ENCODE assay signal across 21 cellular contexts in the genomic region with DNA sequence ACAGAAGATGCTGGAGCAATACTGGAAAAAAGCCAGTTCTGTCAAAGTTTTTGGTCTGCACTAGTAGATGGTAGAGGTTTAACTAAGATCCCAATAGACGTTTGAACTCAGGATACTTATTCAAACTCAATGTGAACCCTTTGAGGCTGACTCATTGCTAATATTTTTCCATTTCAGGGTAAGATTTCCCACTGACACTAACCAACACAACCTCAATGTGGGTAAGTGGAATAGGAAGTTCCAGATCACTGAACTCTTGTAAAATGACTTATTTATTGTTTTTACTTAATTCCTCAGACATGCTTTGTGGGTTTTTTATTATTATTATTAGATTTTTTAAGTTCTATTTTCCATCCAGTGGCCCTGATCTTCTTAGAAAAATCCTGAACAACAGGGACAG.
"Had no signal": no experiment of that assay in that cellular context is flagged by ENCODE, and none has a peak within 500 bp of the region (broad histone marks: within the 10 kb centered on the region; RNA-seq: fewer than 3 reads in every experiment).

No MANE protein-coding gene starts in this region.

- H3K4me3 Mint-ChIP-seq: activated CD8-positive, alpha-beta T cell treated with anti-CD3 and anti-CD28 coated beads, Interleukin-2, amount 10 ng/mL, durations not matched to agents 7 days and 5 days; activated naive CD4-positive, alpha-beta T cell treated with anti-CD3 and anti-CD28 coated beads, Interleukin-2, amount 50 U/mL, for 24 hours; activated T-helper 1 cell treated with anti-CD3 and anti-CD28 coated beads, Interleukin-12 subunit alpha, Interleukin-12 subunit beta, Interleukin-2, Interleukin-4 antibody, amounts not matched to agents 30 ng/mL and 10 ng/mL and 1 ng/mL, durations not matched to agents 14 hours and 24 hours and 36 hours; naive thymus-derived CD8-positive, alpha-beta T cell; neural progenitor cell; stimulated activated naive CD8-positive, alpha-beta T cell treated with anti-CD3 and anti-CD28 coated beads, Interleukin-15, Interleukin-2, amounts not matched to agents 100 ng/mL and 50 ng/mL, for 24 hours had no signal

- H3K27me3 ChIP-seq: ascending aorta, left lung, neural progenitor cell, suprapubic skin, tibial nerve had no signal

- H3K36me3 Mint-ChIP-seq: activated naive CD4-positive, alpha-beta T cell treated with anti-CD3 and anti-CD28 coated beads, Interleukin-2, amount 50 U/mL, for 24 hours; neural progenitor cell had no signal

- DNase-seq: activated CD4-positive, alpha-beta T cell treated with anti-CD3 and anti-CD28 coated beads for 1 hour; activated CD4-positive, alpha-beta T cell treated with anti-CD3 and anti-CD28 coated beads, Interleukin-2, amount 50 U/mL, for 1 hour; activated CD8-positive, alpha-beta T cell treated with anti-CD3 and anti-CD28 coated beads, Interleukin-2, amount 10 ng/mL, durations not matched to agents 7 days and 5 days; activated gamma-delta T cell treated with Interleukin-2 at 50 U/mL for 16 hours; cerebellar nuclear complex; cortex of kidney; foreskin fibroblast; left lung; naive thymus-derived CD8-positive, alpha-beta T cell; posterior cingulate gyrus; retina; stimulated activated CD4-positive, alpha-beta T cell treated with anti-CD3 and anti-CD28 coated beads, Interleukin-1b, Interleukin-23, amount 100 ng/mL, for 48 hours; T-helper 1 cell had no signal

- H3K27ac Mint-ChIP-seq: activated CD8-positive, alpha-beta T cell treated with anti-CD3 and anti-CD28 coated beads, Interleukin-2, amount 10 ng/mL, durations not matched to agents 7 days and 5 days; activated naive CD4-positive, alpha-beta T cell treated with anti-CD3 and anti-CD28 coated beads, Interleukin-2, amount 50 U/mL, for 24 hours; activated T-helper 1 cell treated with anti-CD3 and anti-CD28 coated beads, Interleukin-12 subunit alpha, Interleukin-12 subunit beta, Interleukin-2, Interleukin-4 antibody, amounts not matched to agents 30 ng/mL and 10 ng/mL and 1 ng/mL, durations not matched to agents 14 hours and 24 hours and 36 hours; naive thymus-derived CD8-positive, alpha-beta T cell; neural progenitor cell; stimulated activated naive CD8-positive, alpha-beta T cell treated with anti-CD3 and anti-CD28 coated beads, Interleukin-15, Interleukin-2, amounts not matched to agents 100 ng/mL and 50 ng/mL, for 24 hours had no signal

- ATAC-seq: activated CD8-positive, alpha-beta T cell treated with anti-CD3 and anti-CD28 coated beads, Interleukin-2, amount 10 ng/mL, durations not matched to agents 7 days and 5 days; left lung; naive thymus-derived CD8-positive, alpha-beta T cell had no signal

- H3K36me3 ChIP-seq: ascending aorta, left lung, neural progenitor cell, suprapubic skin, tibial nerve had no signal

- H3K4me3 ChIP-seq: ascending aorta, left lung, lung, neural progenitor cell, suprapubic skin, tibial nerve had no signal

- H3K27me3 Mint-ChIP-seq: activated naive CD4-positive, alpha-beta T cell treated with anti-CD3 and anti-CD28 coated beads, Interleukin-2, amount 50 U/mL, for 24 hours; naive thymus-derived CD8-positive, alpha-beta T cell; stimulated activated naive CD8-positive, alpha-beta T cell treated with anti-CD3 and anti-CD28 coated beads, Interleukin-15, Interleukin-2, amounts not matched to agents 100 ng/mL and 50 ng/mL, for 24 hours had no signal

- H3K4me1 Mint-ChIP-seq: activated naive CD4-positive, alpha-beta T cell treated with anti-CD3 and anti-CD28 coated beads, Interleukin-2, amount 50 U/mL, for 24 hours; naive thymus-derived CD8-positive, alpha-beta T cell had no signal

- H3K27ac ChIP-seq: ascending aorta, left lung, neural progenitor cell, suprapubic skin, tibial nerve had no signal
